Comparison of ENCODE assay signal across 15 cellular contexts in the genomic region with DNA sequence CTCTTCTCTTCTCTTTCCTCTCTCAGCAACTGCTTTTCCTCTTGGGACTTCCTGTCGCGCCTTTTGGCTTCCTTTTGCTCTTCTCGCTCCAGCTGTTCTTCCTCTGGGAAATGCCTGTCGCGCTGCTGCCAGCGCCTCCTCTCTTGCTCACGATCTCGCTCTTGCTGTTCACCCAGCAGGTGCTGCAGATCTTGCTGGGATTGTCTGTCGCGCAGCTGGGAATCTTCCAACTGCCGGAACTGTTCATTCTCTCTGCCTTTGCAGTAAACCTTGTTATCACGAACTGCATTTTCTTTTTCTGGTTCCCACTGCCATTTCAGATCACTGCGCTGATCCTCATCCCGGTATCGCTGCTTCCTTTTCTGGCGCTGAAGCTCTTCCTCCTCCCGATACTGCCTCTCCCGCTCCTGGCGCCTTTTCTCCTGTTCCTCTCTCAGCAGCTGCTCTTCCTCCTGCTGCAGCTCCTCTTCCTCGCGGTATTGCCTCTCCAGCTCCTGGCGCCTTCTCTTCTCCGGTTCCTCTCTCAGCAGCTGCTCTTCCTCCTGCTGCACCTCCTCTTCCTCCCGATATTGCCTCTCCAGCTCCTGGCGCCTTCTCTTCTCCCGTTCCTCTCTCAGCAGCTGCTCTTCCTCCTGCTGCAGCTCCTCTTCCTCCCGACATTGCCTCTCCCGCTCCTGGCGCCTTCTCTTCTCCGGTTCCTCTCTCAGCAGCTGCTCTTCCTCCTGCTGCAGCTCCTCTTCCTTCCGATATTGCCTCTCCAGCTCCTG. TPM values are rescaled to one million over a fixed set of nuclear protein-coding genes. Genes with fewer than 3 reads are reported as not detected.
DNase-seq lines count a peak whose midpoint lies in the region; ATAC-seq, FAIRE-seq and TF ChIP-seq lines count a peak whose summit lies in the region.
"Had no signal": no experiment of that assay in that cellular context is flagged by ENCODE, and none has a peak within 500 bp of the region (broad histone marks: within the 10 kb centered on the region; RNA-seq: fewer than 3 reads in every experiment).

No MANE protein-coding gene starts in this region.

- FAIRE-seq in bronchial epithelial cell (lab: Jason Lieb, UNC) = peak; percentile 7
- FAIRE-seq: colon, GM19239 had no signal

- H3K18ac ChIP-seq in mesendoderm (ENCODE audit: low read length) = no peak overlapping the region

- no peak overlapping the region for H2BK120ac ChIP-seq in mesendoderm (ENCODE audit: low read depth, low read length)

- no peak for TF ChIP-seq CTCF in AG04449 (IDR thresholded peaks at IDR 0.05; ENCODE audit: insufficient read depth, low read length, missing control alignments)
- TF ChIP-seq CTCF in bronchial epithelial cell (IDR thresholded peaks at IDR 0.05; ENCODE audit: insufficient read depth, low read length, severe bottlenecking) = no peak

- H3K4me3 ChIP-seq in AG04449 (ENCODE audit: low read depth, low read length) (peak overlapping the region; percentile 52), H7 (ENCODE audit: insufficient read depth, low read depth, low read length) (no peak overlapping the region), bronchial epithelial cell (ENCODE audit: low read depth, low read length) (peak overlapping the region; percentile 38), mesendoderm (ENCODE audit: low read length) (no peak overlapping the region)

- H2BK5ac ChIP-seq in mesendoderm (ENCODE audit: low read length) = no peak overlapping the region

- no peaks in the 10 kb centered on the region for H3K79me1 ChIP-seq in mesendoderm (ENCODE audit: low read length)

- H3K9ac ChIP-seq in mesendoderm (ENCODE audit: low read length) = no peak overlapping the region

- H3K4ac ChIP-seq in mesendoderm (ENCODE audit: low read depth, low read length) = no peak overlapping the region

- no peak overlapping the region for H3K56ac ChIP-seq in mesendoderm (ENCODE audit: low read length)

- CTCF ChIA-PET in AG04449 (lab: Yijun Ruan, JAX) = interaction anchor here (1.1 to 4.1 kb wide), 9 partner anchors 29 to 349 kb away, joined by 3 to 18 read pairs (median 3); no protein-coding TSS in a partner anchor

- H3K23ac ChIP-seq in mesendoderm (ENCODE audit: low read length) = no peak overlapping the region

- H3K27ac ChIP-seq in mesendoderm (ENCODE audit: low read depth, low read length) = no peak overlapping the region

- no peak overlapping the region for H4K5ac ChIP-seq in mesendoderm (ENCODE audit: low read length)

- no CpG with 5 or more reads among the region's 31 CpGs for WGBS in mesendoderm (ENCODE audit: extremely low coverage, insufficient coverage, low lambda C conversion rate)

- H3K27me3 ChIP-seq in H7 (ENCODE audit: control insufficient read depth, insufficient read depth, low read length) (peaks cover 83% of the 10 kb centered on the region), bronchial epithelial cell (ENCODE audit: control insufficient read depth, insufficient read depth, low read length) (peaks cover 58% of the 10 kb centered on the region), mesendoderm (ENCODE audit: insufficient read depth, low read length, poor library complexity) (peaks cover 60% of the 10 kb centered on the region)

- no peaks in the 10 kb centered on the region for H3K36me3 ChIP-seq in H7 (replicated peaks; ENCODE audit: control insufficient read depth, insufficient read depth, low read length)
- no peaks in the 10 kb centered on the region for H3K36me3 ChIP-seq in bronchial epithelial cell (ENCODE audit: control insufficient read depth, insufficient read depth, low read length)
- H3K36me3 ChIP-seq in mesendoderm (ENCODE audit: control insufficient read depth, insufficient read depth, low read length) = no peaks in the 10 kb centered on the region

- ATAC-seq in HG03565 (IDR thresholded peaks at IDR 0.05; ENCODE audit: unreplicated experiment) (no peak), GM21717 (IDR thresholded peaks at IDR 0.05; ENCODE audit: unreplicated experiment) (no peak)

- H4K8ac ChIP-seq in mesendoderm (ENCODE audit: low read depth, low read length) = no peak overlapping the region

- H3K4me2 ChIP-seq in mesendoderm (ENCODE audit: low read length) = no peak overlapping the region

- H2AK5ac ChIP-seq in mesendoderm (ENCODE audit: low read length) = no peak overlapping the region

- no peak overlapping the region for H2BK15ac ChIP-seq in mesendoderm (replicated peaks; ENCODE audit: low read depth)

- POLR2A ChIA-PET in AG04449 (lab: Yijun Ruan, JAX) = interaction anchor here (1.2 kb wide), 1 partner anchor 73 kb away, joined by 4 read pairs; a partner anchor contains a TSS

- no peaks in the 10 kb centered on the region for H3K79me2 ChIP-seq in mesendoderm (ENCODE audit: control insufficient read depth, insufficient read depth, low read length)

- DNase-seq in AG04449 (ENCODE audit: low read depth, low spot score) (no peak), H7 (peak; percentile 14), bronchial epithelial cell (ENCODE audit: low read depth) (no peak), mesendoderm (peak; percentile 21), NCI-H1105 (lab: John Stamatoyannopoulos, UW) (no peak), NCI-H2107 treated with DMSO at 0.1 percent for 48 hours (lab: John Stamatoyannopoulos, UW; ENCODE audit: unreplicated experiment) (no peak)
- DNase-seq: stimulated activated CD4-positive, alpha-beta T cell treated with anti-CD3 and anti-CD28 coated beads, Interleukin-12 subunit alpha, Interleukin-12 subunit beta, amount 100 ng/mL, for 4 hours; substantia nigra had no signal

- H3K4me1 ChIP-seq in mesendoderm (ENCODE audit: control insufficient read depth, low read depth, low read length) = no peaks in the 10 kb centered on the region

RNA-seq across cellular contexts. Expression of a gene that starts 5.8 kb away (rescaled TPM):
- not detected in 2 replicates for total RNA-seq in H7 (2014; rRNA removed; shearing (Covaris generic))
- total RNA-seq in bronchial epithelial cell = under 0.01 TPM in 2 replicates
- polyA plus RNA-seq in mesendoderm (2013, experiment 1 of 2) = 0.10 TPM
- 0.08 TPM for polyA plus RNA-seq in mesendoderm (2013, experiment 2 of 2)
- total RNA-seq: G401 had no signal

RNA-seq across cellular contexts. Expression of a gene that starts 20.6 kb away (rescaled TPM):
- not detected in 2 replicates for total RNA-seq in H7 (2014; rRNA removed; shearing (Covaris generic))
- not detected in 2 replicates for total RNA-seq in bronchial epithelial cell
- not detected for polyA plus RNA-seq in mesendoderm (2013, experiment 1 of 2)
- polyA plus RNA-seq in mesendoderm (2013, experiment 2 of 2) = not detected
- total RNA-seq: activated CD8-positive, alpha-beta memory T cell treated with anti-CD3 and anti-CD28 coated beads for 36 hours; G401; left lobe of liver had no signal

RNA-seq across cellular contexts. Expression of a gene that starts 49.6 kb away (rescaled TPM):
- not detected in 2 replicates for total RNA-seq in H7 (2014; rRNA removed; shearing (Covaris generic))
- 0.53 and 2.9 TPM in 2 replicates for total RNA-seq in bronchial epithelial cell
- polyA plus RNA-seq in mesendoderm (2013, experiment 1 of 2) = not detected
- not detected for polyA plus RNA-seq in mesendoderm (2013, experiment 2 of 2)
- total RNA-seq: activated CD8-positive, alpha-beta memory T cell treated with anti-CD3 and anti-CD28 coated beads for 36 hours; G401; left lobe of liver had no signal

Comparison
In these comparisons a context has a peak if more than half of its experiments do, and no peak if none do; other contexts are left out.
1. DNase-seq: peak in H7 (single experiment) and mesendoderm (single experiment); none in AG04449 (single experiment), bronchial epithelial cell (single experiment), NCI-H1105 (single experiment) and NCI-H2107 treated with DMSO at 0.1 percent for 48 hours (single experiment).
2. H3K4me3 ChIP-seq: peak in AG04449 (single experiment) and bronchial epithelial cell (single experiment); none in H7 (single experiment) and mesendoderm (single experiment).